13 cellular contexts compared by ENCODE assay signal in genomic region chr14:33880330-33880729, GRCh38.
DNase-seq lines count a peak whose midpoint lies in the region; ATAC-seq, FAIRE-seq and TF ChIP-seq lines count a peak whose summit lies in the region.
"Had no signal": no experiment of that assay in that cellular context is flagged by ENCODE, and none has a peak within 500 bp of the region (broad histone marks: within the 10 kb centered on the region; RNA-seq: fewer than 3 reads in every experiment).

No MANE protein-coding gene starts in this region.

- no peak for ATAC-seq in HG02798 (IDR thresholded peaks at IDR 0.05; ENCODE audit: poor library complexity, unreplicated experiment)
- ATAC-seq: CD8-positive, alpha-beta T cell; HCT116 had no signal

- WGBS in esophagus muscularis mucosa = 78% methylated on average over 1 of the region's 1 CpG

- TF ChIP-seq CTCF in bronchial epithelial cell (IDR thresholded peaks at IDR 0.05; ENCODE audit: insufficient read depth, low read length, severe bottlenecking) (no peak), esophagus muscularis mucosa (IDR thresholded peaks at IDR 0.05) (no peak)

- intact Hi-C loops in esophagus muscularis mucosa (cut with DNase I) = no loop called here

- H3K27me3 ChIP-seq in bronchial epithelial cell (ENCODE audit: control insufficient read depth, insufficient read depth, low read length) (no peaks in the 10 kb centered on the region), esophagus muscularis mucosa (no peaks in the 10 kb centered on the region)

- H3K4me3 ChIP-seq in bronchial epithelial cell (ENCODE audit: low read depth, low read length) (no peak overlapping the region), esophagus muscularis mucosa (no peak overlapping the region)
- H3K4me3 ChIP-seq: GM23248 had no signal

- H3K36me3 ChIP-seq in bronchial epithelial cell (ENCODE audit: control insufficient read depth, insufficient read depth, low read length) = no peaks in the 10 kb centered on the region
- no peaks in the 10 kb centered on the region for H3K36me3 ChIP-seq in esophagus muscularis mucosa

- TF ChIP-seq EP300 in esophagus muscularis mucosa (IDR thresholded peaks at IDR 0.05) = no peak

- DNase-seq in NCI-H1105 treated with DMSO at 0.1 percent for 48 hours (lab: John Stamatoyannopoulos, UW) = peak; percentile 31
- DNase-seq in NCI-H1105 (lab: John Stamatoyannopoulos, UW) = no peak
- peak; percentile 22 for DNase-seq in DMS53 treated with DMSO at 0.1 percent for 48 hours (lab: John Stamatoyannopoulos, UW; ENCODE audit: unreplicated experiment)
- DNase-seq in NCI-H2227 treated with DMSO at 0.1 percent for 48 hours (lab: John Stamatoyannopoulos, UW) = peak; percentile 42
- DNase-seq in bronchial epithelial cell (ENCODE audit: low read depth) = peak; percentile 17
- DNase-seq in esophagus muscularis mucosa (ENCODE audit: extremely low spot score) = no peak
- DNase-seq: Caco-2; CD8-positive, alpha-beta T cell; GM23248 had no signal

- H3K27ac ChIP-seq in esophagus muscularis mucosa (replicated peaks in 1 of 4) = no peak overlapping the region
- H3K27ac ChIP-seq: 22Rv1, GM23248 had no signal

- no peaks in the 10 kb centered on the region for H3K4me1 ChIP-seq in esophagus muscularis mucosa
- H3K4me1 ChIP-seq: Caco-2 had no signal

- no peak for FAIRE-seq in bronchial epithelial cell (lab: Jason Lieb, UNC)
- FAIRE-seq: H54 had no signal

- peaks cover 0 to 28% (median 20%) of the 10 kb centered on the region in 4 donors for H3K9me3 ChIP-seq in esophagus muscularis mucosa
- H3K9me3 ChIP-seq: Caco-2 had no signal

- TF ChIP-seq POLR2A in esophagus muscularis mucosa (IDR thresholded peaks at IDR 0.05; ENCODE audit: low read depth) = no peak

Comparison
In these comparisons a context has a peak if more than half of its experiments do, and no peak if none do; other contexts are left out.
1. DNase-seq: peak in NCI-H1105 treated with DMSO at 0.1 percent for 48 hours (single experiment), DMS53 treated with DMSO at 0.1 percent for 48 hours (single experiment), NCI-H2227 treated with DMSO at 0.1 percent for 48 hours (single experiment) and bronchial epithelial cell (single experiment); none in NCI-H1105 (single experiment) and esophagus muscularis mucosa (single experiment).